ENCODE assay signal across 8 cellular contexts in the genomic region with DNA sequence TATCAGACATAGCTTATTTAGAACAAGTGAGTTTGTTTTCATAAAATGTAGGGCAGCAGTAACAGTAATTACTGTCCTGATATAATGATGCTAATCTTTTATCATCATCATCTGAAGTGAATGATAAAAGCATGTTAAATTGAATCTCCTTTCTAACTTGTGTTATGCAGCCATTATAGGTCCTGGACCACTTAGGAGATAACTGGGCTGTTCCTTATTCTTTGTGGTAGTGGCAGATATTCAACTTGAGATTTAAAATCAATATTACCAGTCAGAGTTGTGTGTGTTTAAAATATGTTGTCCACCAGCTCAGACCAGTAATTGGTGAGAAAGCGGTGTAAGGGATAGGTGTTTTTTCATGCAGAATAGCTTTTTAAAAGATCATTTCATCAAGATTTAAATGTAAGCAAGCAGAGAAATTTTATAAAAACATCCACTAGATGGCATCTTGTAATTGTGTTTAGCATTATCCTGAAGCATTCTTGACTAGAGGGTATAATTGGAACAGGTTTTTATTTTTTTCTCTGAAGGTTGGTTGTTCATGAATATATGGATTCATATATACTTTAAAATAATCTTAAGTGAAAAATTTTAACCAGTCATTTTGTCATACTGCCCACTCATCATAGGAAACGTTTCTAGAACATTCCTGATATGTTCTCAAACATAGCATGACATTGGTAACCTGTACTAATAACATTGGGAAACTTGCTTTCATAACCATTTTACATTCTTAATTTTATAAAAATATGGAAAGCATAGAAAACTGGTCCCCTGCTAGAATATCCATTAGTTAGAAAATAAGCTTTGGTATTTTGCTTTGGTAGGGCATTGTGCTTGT.
DNase-seq lines count a peak whose midpoint lies in the region; ATAC-seq and TF ChIP-seq lines count a peak whose summit lies in the region.

No MANE protein-coding gene starts in this region.

- DNase-seq in AG09309 (ENCODE audit: low read depth) (no peak), H4 (ENCODE audit: low spot score) (peak; percentile 21), NCI-H748 treated with DMSO at 0.1 percent for 48 hours (lab: John Stamatoyannopoulos, UW) (peak; percentile 19), chondrocyte (ENCODE audit: low spot score) (no peak), EL (no peak)

- peaks cover 24% of the 10 kb centered on the region for H3K4me1 Mint-ChIP-seq in chondrocyte (ENCODE audit: low read depth)
- H3K4me1 Mint-ChIP-seq in nephron: peaks cover 49% of the 10 kb centered on the region

- H3K4me3 Mint-ChIP-seq in chondrocyte (ENCODE audit: unreplicated experiment): no peak overlapping the region
- no peak overlapping the region for H3K4me3 Mint-ChIP-seq in nephron

- H3K27me3 Mint-ChIP-seq in chondrocyte (ENCODE audit: low read depth) (no peaks in the 10 kb centered on the region), nephron (ENCODE audit: low read depth) (no peaks in the 10 kb centered on the region)

- TF ChIP-seq CTCF in AG09309 (IDR thresholded peaks at IDR 0.05; ENCODE audit: control insufficient read depth, insufficient read depth, low read depth, low read length, missing control alignments) (peak; percentile 22), chondrocyte (IDR thresholded peaks at IDR 0.05) (peak; percentile 88), nephron (IDR thresholded peaks at IDR 0.05; ENCODE audit: unreplicated experiment in 3 of 3) (peak; percentile 57 to 67 (median 59))

- ATAC-seq in GM21723 (IDR thresholded peaks at IDR 0.05; ENCODE audit: unreplicated experiment) (no peak), GM21447 (IDR thresholded peaks at IDR 0.05; ENCODE audit: unreplicated experiment) (no peak)

- H3K9me3 Mint-ChIP-seq in chondrocyte (ENCODE audit: low read depth): peaks cover 9% of the 10 kb centered on the region
- peaks cover 3% of the 10 kb centered on the region for H3K9me3 Mint-ChIP-seq in nephron

- no peak overlapping the region for H3K4me3 ChIP-seq in AG09309 (ENCODE audit: control insufficient read depth, low read depth, low read length)

- H3K36me3 Mint-ChIP-seq in chondrocyte (ENCODE audit: low read depth): no peaks in the 10 kb centered on the region
- H3K36me3 Mint-ChIP-seq in nephron (ENCODE audit: low read depth): peaks cover 6% of the 10 kb centered on the region

- no peak overlapping the region for H3K27ac Mint-ChIP-seq in chondrocyte (ENCODE audit: unreplicated experiment)
- H3K27ac Mint-ChIP-seq in nephron: peak overlapping the region in 1 of 3 experiments; percentile 10

Comparison
In these comparisons a context has a peak if more than half of its experiments do, and no peak if none do; other contexts are left out.
1. DNase-seq: peak in H4 (single experiment) and NCI-H748 treated with DMSO at 0.1 percent for 48 hours (single experiment); none in AG09309 (single experiment), chondrocyte (single experiment) and EL (single experiment).
2. CTCF ChIP-seq: peak in every context shown above with its lines; median percentile 88 in chondrocyte; 59 in nephron; 22 in AG09309.